30 cellular contexts compared by ENCODE assay signal in the genomic region with DNA sequence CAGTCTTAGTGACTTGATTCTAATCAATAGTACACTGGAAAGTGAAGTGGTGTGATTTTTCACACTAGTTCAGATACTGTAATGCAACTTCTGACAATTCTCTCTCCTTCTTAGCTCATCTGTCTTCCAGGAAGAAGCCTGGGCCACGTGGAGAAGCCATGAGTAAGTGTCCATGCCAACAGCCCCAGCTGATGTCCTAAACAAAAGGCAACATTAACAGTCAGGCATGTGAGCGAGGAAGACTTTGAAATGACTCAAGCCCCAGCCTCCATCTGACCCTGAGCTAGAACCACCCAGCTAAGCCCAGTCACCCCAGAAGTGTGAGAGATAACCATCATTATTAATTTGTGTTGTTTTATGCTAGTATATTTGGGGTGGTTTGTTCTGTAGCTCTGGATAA.
"Had no signal": no experiment of that assay in that cellular context is flagged by ENCODE, and none has a peak within 500 bp of the region (broad histone marks: within the 10 kb centered on the region; RNA-seq: fewer than 3 reads in every experiment).

No MANE protein-coding gene starts in this region.

- H3K36me3 Mint-ChIP-seq: activated naive CD4-positive, alpha-beta T cell treated with anti-CD3 and anti-CD28 coated beads, Interleukin-2, amount 50 U/mL, for 24 hours; naive B cell; stimulated activated memory B cell treated with anti-CD40 and anti-IgM and Interleukin-4, amounts not matched to agents 10 μg/mL and 1 μg/mL and 100 μg/mL, for 72 hours had no signal

- H3K4me1 Mint-ChIP-seq: activated CD4-positive, alpha-beta memory T cell treated with anti-CD3 and anti-CD28 coated beads, Interleukin-2, amount 10 ng/mL, durations not matched to agents 7 days and 5 days; activated CD4-positive, alpha-beta T cell treated with anti-CD3 and anti-CD28 coated beads, Interleukin-2, amount 10 ng/mL, durations not matched to agents 24 days and 14 days; activated naive CD4-positive, alpha-beta T cell treated with anti-CD3 and anti-CD28 coated beads, Interleukin-2, amount 50 U/mL, for 24 hours; activated naive CD8-positive, alpha-beta T cell treated with anti-CD3 and anti-CD28 coated beads, Interleukin-2, amount 50 U/mL, for 24 hours; activated T-helper 17 cell treated with anti-CD3 and anti-CD28 coated beads, Interleukin-2, amount 50 U/mL, for 72 hours; naive B cell; stimulated activated memory B cell treated with anti-CD40 and anti-IgM and Interleukin-4, amounts not matched to agents 10 μg/mL and 1 μg/mL and 100 μg/mL, for 72 hours; stimulated activated naive CD8-positive, alpha-beta T cell treated with anti-CD3 and anti-CD28 coated beads, Interleukin-15, amount 100 ng/mL, for 72 hours had no signal

- H3K27me3 ChIP-seq: body of pancreas, neutrophil, upper lobe of left lung had no signal

- H3K4me3 ChIP-seq: body of pancreas, left ventricle myocardium inferior, lung, upper lobe of left lung had no signal

- H3K27ac ChIP-seq: body of pancreas, left ventricle myocardium inferior, neutrophil, upper lobe of left lung had no signal

- H3K27me3 Mint-ChIP-seq: activated CD4-positive, alpha-beta memory T cell treated with anti-CD3 and anti-CD28 coated beads, Interleukin-2, amount 10 ng/mL, durations not matched to agents 7 days and 5 days; activated CD4-positive, alpha-beta T cell treated with anti-CD3 and anti-CD28 coated beads, Interleukin-2, amount 10 ng/mL, durations not matched to agents 24 days and 14 days; activated naive CD4-positive, alpha-beta T cell treated with anti-CD3 and anti-CD28 coated beads, Interleukin-2, amount 50 U/mL, for 24 hours; activated naive CD8-positive, alpha-beta T cell treated with anti-CD3 and anti-CD28 coated beads, Interleukin-2, amount 50 U/mL, for 24 hours; activated T-helper 17 cell treated with anti-CD3 and anti-CD28 coated beads, Interleukin-2, amount 50 U/mL, for 72 hours; effector memory CD8-positive, alpha-beta T cell; naive B cell; progenitor cell of endocrine pancreas; stimulated activated memory B cell treated with anti-CD40 and anti-IgM and Interleukin-4, amounts not matched to agents 10 μg/mL and 1 μg/mL and 100 μg/mL, for 72 hours; stimulated activated naive CD8-positive, alpha-beta T cell treated with anti-CD3 and anti-CD28 coated beads, Interleukin-15, amount 100 ng/mL, for 72 hours had no signal

- DNase-seq: activated CD4-positive, alpha-beta memory T cell treated with anti-CD3 and anti-CD28 coated beads, Interleukin-2, amount 10 ng/mL, durations not matched to agents 7 days and 5 days; activated CD4-positive, alpha-beta T cell treated with anti-CD3 and anti-CD28 coated beads, Interleukin-2, amount 10 ng/mL, durations not matched to agents 24 days and 14 days; activated CD4-positive, CD25-positive, alpha-beta regulatory T cell treated with anti-CD3 and anti-CD28 coated beads, Interleukin-2, amount 50 U/mL, for 72 hours; activated gamma-delta T cell treated with Interleukin-2 at 50 U/mL for 16 hours; activated naive CD8-positive, alpha-beta T cell treated with anti-CD3 and anti-CD28 coated beads, Interleukin-2, amount 50 U/mL, for 24 hours; activated T-cell treated with anti-CD3 and anti-CD28 coated beads, Interleukin-2, amount 50 U/mL, for 4 hours; anterior cingulate cortex; body of pancreas; caudate nucleus; cortex of kidney; effector memory CD8-positive, alpha-beta T cell; foreskin fibroblast; left ventricle myocardium inferior; naive B cell; nephron progenitor cell; retina; small intestine; stimulated activated CD4-positive, alpha-beta T cell treated with anti-CD3 and anti-CD28 coated beads, Interleukin-4, amount 100 ng/mL, for 24 hours; stimulated activated naive CD8-positive, alpha-beta T cell treated with anti-CD3 and anti-CD28 coated beads, Interleukin-15, amount 100 ng/mL, for 72 hours; substantia nigra; T-helper 2 cell; upper lobe of left lung had no signal

- H3K9me3 Mint-ChIP-seq: activated CD4-positive, alpha-beta memory T cell treated with anti-CD3 and anti-CD28 coated beads, Interleukin-2, amount 10 ng/mL, durations not matched to agents 7 days and 5 days; activated CD4-positive, alpha-beta T cell treated with anti-CD3 and anti-CD28 coated beads, Interleukin-2, amount 10 ng/mL, durations not matched to agents 24 days and 14 days; activated naive CD4-positive, alpha-beta T cell treated with anti-CD3 and anti-CD28 coated beads, Interleukin-2, amount 50 U/mL, for 24 hours; activated naive CD8-positive, alpha-beta T cell treated with anti-CD3 and anti-CD28 coated beads, Interleukin-2, amount 50 U/mL, for 24 hours; activated T-cell treated with anti-CD3 and anti-CD28 coated beads, Interleukin-2, amount 50 U/mL, for 4 hours; activated T-helper 17 cell treated with anti-CD3 and anti-CD28 coated beads, Interleukin-2, amount 50 U/mL, for 72 hours; stimulated activated memory B cell treated with anti-CD40 and anti-IgM and Interleukin-4, amounts not matched to agents 10 μg/mL and 1 μg/mL and 100 μg/mL, for 72 hours had no signal

- H3K36me3 ChIP-seq: left ventricle myocardium inferior, neutrophil, upper lobe of left lung had no signal

- H3K9me3 ChIP-seq: body of pancreas, left ventricle myocardium inferior, neutrophil, upper lobe of left lung had no signal

- H3K27ac Mint-ChIP-seq: activated CD4-positive, alpha-beta memory T cell treated with anti-CD3 and anti-CD28 coated beads, Interleukin-2, amount 10 ng/mL, durations not matched to agents 7 days and 5 days; activated CD4-positive, alpha-beta T cell treated with anti-CD3 and anti-CD28 coated beads, Interleukin-2, amount 10 ng/mL, durations not matched to agents 24 days and 14 days; activated naive CD4-positive, alpha-beta T cell treated with anti-CD3 and anti-CD28 coated beads, Interleukin-2, amount 50 U/mL, for 24 hours; activated naive CD8-positive, alpha-beta T cell treated with anti-CD3 and anti-CD28 coated beads, Interleukin-2, amount 50 U/mL, for 24 hours; activated T-helper 17 cell treated with anti-CD3 and anti-CD28 coated beads, Interleukin-2, amount 50 U/mL, for 72 hours; effector memory CD8-positive, alpha-beta T cell; naive B cell; nephron progenitor cell; progenitor cell of endocrine pancreas; stimulated activated memory B cell treated with anti-CD40 and anti-IgM and Interleukin-4, amounts not matched to agents 10 μg/mL and 1 μg/mL and 100 μg/mL, for 72 hours; stimulated activated naive CD8-positive, alpha-beta T cell treated with anti-CD3 and anti-CD28 coated beads, Interleukin-15, amount 100 ng/mL, for 72 hours had no signal

- ATAC-seq: activated naive CD8-positive, alpha-beta T cell treated with anti-CD3 and anti-CD28 coated beads, Interleukin-2, amount 50 U/mL, for 24 hours; activated T-cell treated with anti-CD3 and anti-CD28 coated beads, Interleukin-2, amount 50 U/mL, for 4 hours; activated T-helper 17 cell treated with anti-CD3 and anti-CD28 coated beads, Interleukin-2, amount 50 U/mL, for 72 hours; body of pancreas; effector memory CD8-positive, alpha-beta T cell; esophagus mucosa; sciatic nerve; stimulated activated memory B cell treated with anti-CD40 and anti-IgM and Interleukin-4, amounts not matched to agents 10 μg/mL and 1 μg/mL and 100 μg/mL, for 72 hours; stimulated activated naive CD8-positive, alpha-beta T cell treated with anti-CD3 and anti-CD28 coated beads, Interleukin-15, amount 100 ng/mL, for 72 hours had no signal

- H3K4me1 ChIP-seq: body of pancreas, left ventricle myocardium inferior, upper lobe of left lung had no signal

- H3K4me3 Mint-ChIP-seq: activated CD4-positive, alpha-beta memory T cell treated with anti-CD3 and anti-CD28 coated beads, Interleukin-2, amount 10 ng/mL, durations not matched to agents 7 days and 5 days; activated CD4-positive, alpha-beta T cell treated with anti-CD3 and anti-CD28 coated beads, Interleukin-2, amount 10 ng/mL, durations not matched to agents 24 days and 14 days; activated naive CD4-positive, alpha-beta T cell treated with anti-CD3 and anti-CD28 coated beads, Interleukin-2, amount 50 U/mL, for 24 hours; activated naive CD8-positive, alpha-beta T cell treated with anti-CD3 and anti-CD28 coated beads, Interleukin-2, amount 50 U/mL, for 24 hours; activated T-cell treated with anti-CD3 and anti-CD28 coated beads, Interleukin-2, amount 50 U/mL, for 4 hours; activated T-helper 17 cell treated with anti-CD3 and anti-CD28 coated beads, Interleukin-2, amount 50 U/mL, for 72 hours; effector memory CD8-positive, alpha-beta T cell; nephron progenitor cell; stimulated activated memory B cell treated with anti-CD40 and anti-IgM and Interleukin-4, amounts not matched to agents 10 μg/mL and 1 μg/mL and 100 μg/mL, for 72 hours; stimulated activated naive CD8-positive, alpha-beta T cell treated with anti-CD3 and anti-CD28 coated beads, Interleukin-15, amount 100 ng/mL, for 72 hours had no signal
